8 cellular contexts compared by ENCODE assay signal in genomic region chr1:2392071-2392442, GRCh38. TPM values are rescaled to one million over a fixed set of nuclear protein-coding genes. Genes with fewer than 3 reads are reported as not detected.
DNase-seq lines count a peak whose midpoint lies in the region; ATAC-seq, FAIRE-seq and TF ChIP-seq lines count a peak whose summit lies in the region.

No MANE protein-coding gene starts in this region.

- H3K9me3 Mint-ChIP-seq in activated naive CD4-positive, alpha-beta T cell treated with anti-CD3 and anti-CD28 coated beads, Interleukin-2, amount 50 U/mL, for 24 hours, result no peaks in the 10 kb centered on the region
- H3K9me3 Mint-ChIP-seq in activated T-helper 2 cell treated with anti-CD3 and anti-CD28 coated beads, Interferon-gamma antibody, Interleukin-2, Interleukin-4, amounts not matched to agents 10 μg/mL and 5 μg/mL and 100 μg/mL, durations not matched to agents 14 hours and 24 hours and 36 hours, result no peaks in the 10 kb centered on the region

- peak overlapping the region; percentile 92 for H3K4me3 Mint-ChIP-seq in activated naive CD4-positive, alpha-beta T cell treated with anti-CD3 and anti-CD28 coated beads, Interleukin-2, amount 50 U/mL, for 24 hours
- peak overlapping the region; percentile 84 for H3K4me3 Mint-ChIP-seq in activated T-helper 2 cell treated with anti-CD3 and anti-CD28 coated beads, Interferon-gamma antibody, Interleukin-2, Interleukin-4, amounts not matched to agents 10 μg/mL and 5 μg/mL and 100 μg/mL, durations not matched to agents 14 hours and 24 hours and 36 hours (ENCODE audit: low read depth)

- no peaks in the 10 kb centered on the region for H3K27me3 Mint-ChIP-seq in activated naive CD4-positive, alpha-beta T cell treated with anti-CD3 and anti-CD28 coated beads, Interleukin-2, amount 50 U/mL, for 24 hours
- H3K27me3 Mint-ChIP-seq in activated T-helper 2 cell treated with anti-CD3 and anti-CD28 coated beads, Interferon-gamma antibody, Interleukin-2, Interleukin-4, amounts not matched to agents 10 μg/mL and 5 μg/mL and 100 μg/mL, durations not matched to agents 14 hours and 24 hours and 36 hours (ENCODE audit: low read depth), result no peaks in the 10 kb centered on the region

- FAIRE-seq in kidney (lab: Jason Lieb, UNC), result no peak

- peak overlapping the region; percentile 92 for H3K27ac Mint-ChIP-seq in activated naive CD4-positive, alpha-beta T cell treated with anti-CD3 and anti-CD28 coated beads, Interleukin-2, amount 50 U/mL, for 24 hours
- H3K27ac Mint-ChIP-seq in activated T-helper 2 cell treated with anti-CD3 and anti-CD28 coated beads, Interferon-gamma antibody, Interleukin-2, Interleukin-4, amounts not matched to agents 10 μg/mL and 5 μg/mL and 100 μg/mL, durations not matched to agents 14 hours and 24 hours and 36 hours, result peak overlapping the region; percentile 76

- DNase-seq in activated naive CD4-positive, alpha-beta T cell (lab: John Stamatoyannopoulos, UW), result no peak
- no peak for DNase-seq in activated T-helper 2 cell treated with anti-CD3 and anti-CD28 coated beads, Interferon-gamma antibody, Interleukin-2, Interleukin-4, amounts not matched to agents 10 μg/mL and 5 μg/mL and 100 μg/mL, durations not matched to agents 14 hours and 24 hours and 36 hours (ENCODE audit: low spot score)
- DNase-seq in kidney, result peak; percentile 83
- DNase-seq in thoracic aorta (ENCODE audit: low spot score), result no peak
- no peak for DNase-seq in NK-92 (lab: John Stamatoyannopoulos, UW; ENCODE audit: unreplicated experiment)
- no peak for DNase-seq in activated CD4-positive, alpha-beta T cell treated with anti-CD3 and anti-CD28 coated beads, Interleukin-2, amount 50 U/mL, for 48 hours

- H3K9me3 ChIP-seq in kidney (ENCODE audit: control insufficient read depth in 1 of 2, low read length in 2 of 2) (no peaks in the 10 kb centered on the region), thoracic aorta (no peaks in the 10 kb centered on the region)

- TF ChIP-seq CTCF in kidney (IDR thresholded peaks at IDR 0.05; ENCODE audit: borderline replicate concordance, extremely low read depth, insufficient read depth) (no peak), thoracic aorta (IDR thresholded peaks at IDR 0.05) (no peak)

- peak overlapping the region; percentile 85 to 92 for H3K4me3 ChIP-seq in kidney (ENCODE audit: low read length in 2 of 2)
- H3K4me3 ChIP-seq in thoracic aorta, result peak overlapping the region; percentile 94

- peaks cover 17 to 31% of the 10 kb centered on the region in 2 donors for H3K4me1 ChIP-seq in kidney (ENCODE audit: control insufficient read depth in 1 of 2, insufficient read depth in 1 of 2, low read depth in 1 of 2, low read length in 2 of 2)
- peaks cover 12 to 31% of the 10 kb centered on the region in 2 donors for H3K4me1 ChIP-seq in thoracic aorta (ENCODE audit: control insufficient read depth in 1 of 2, low read depth in 2 of 2)

- H3K27ac ChIP-seq in kidney (ENCODE audit: low read depth in 2 of 2, low read length in 2 of 2), result peak overlapping the region; percentile 75 to 85
- H3K27ac ChIP-seq in thoracic aorta, result peak overlapping the region; percentile 76 to 85

- no peaks in the 10 kb centered on the region for H3K27me3 ChIP-seq in thoracic aorta (replicated peaks; ENCODE audit: insufficient read depth)

- H3K4me1 Mint-ChIP-seq in activated naive CD4-positive, alpha-beta T cell treated with anti-CD3 and anti-CD28 coated beads, Interleukin-2, amount 50 U/mL, for 24 hours, result peaks cover 36% of the 10 kb centered on the region
- H3K4me1 Mint-ChIP-seq in activated T-helper 2 cell treated with anti-CD3 and anti-CD28 coated beads, Interferon-gamma antibody, Interleukin-2, Interleukin-4, amounts not matched to agents 10 μg/mL and 5 μg/mL and 100 μg/mL, durations not matched to agents 14 hours and 24 hours and 36 hours (ENCODE audit: low read depth), result peaks cover 25% of the 10 kb centered on the region

- peak overlapping the region; percentile 87 to 91 for H3K9ac ChIP-seq in kidney (ENCODE audit: low read length in 2 of 2)

- intact Hi-C loops in activated T-helper 2 cell treated with anti-CD3 and anti-CD28 coated beads, Interferon-gamma antibody, Interleukin-2, Interleukin-4, amounts not matched to agents 10 μg/mL and 5 μg/mL and 100 μg/mL, durations not matched to agents 14 hours and 24 hours and 36 hours (cut with micrococcal nuclease), result no loop called here
- intact Hi-C loops in kidney (cut with DNase I), result no loop called here

- no peak for ATAC-seq in thoracic aorta (ENCODE audit: insufficient number of reproducible peaks, low FRiP score, low read depth)
- ATAC-seq in HG03095 (IDR thresholded peaks at IDR 0.05; ENCODE audit: unreplicated experiment), result no peak

- H3K36me3 ChIP-seq in kidney (ENCODE audit: control insufficient read depth in 1 of 2, insufficient read depth in 2 of 2, low read length in 2 of 2) (peaks cover 10 to 31% of the 10 kb centered on the region in 2 donors), thoracic aorta (peaks cover 11% of the 10 kb centered on the region)

- peaks cover 1% of the 10 kb centered on the region for H3K36me3 Mint-ChIP-seq in activated naive CD4-positive, alpha-beta T cell treated with anti-CD3 and anti-CD28 coated beads, Interleukin-2, amount 50 U/mL, for 24 hours
- peaks cover 43% of the 10 kb centered on the region for H3K36me3 Mint-ChIP-seq in activated T-helper 2 cell treated with anti-CD3 and anti-CD28 coated beads, Interferon-gamma antibody, Interleukin-2, Interleukin-4, amounts not matched to agents 10 μg/mL and 5 μg/mL and 100 μg/mL, durations not matched to agents 14 hours and 24 hours and 36 hours (ENCODE audit: low read depth)

RNA-seq across cellular contexts. Expression of gene RER1, which starts 0.4 kb away (rescaled TPM):
- total RNA-seq in activated T-helper 2 cell treated with anti-CD3 and anti-CD28 coated beads, Interferon-gamma antibody, Interleukin-2, Interleukin-4, amounts not matched to agents 10 μg/mL and 5 μg/mL and 100 μg/mL, durations not matched to agents 14 hours and 24 hours and 36 hours, result 142 and 144 TPM in 2 replicates
- 162 TPM for total RNA-seq in kidney
- polyA plus RNA-seq in kidney (ENCODE audit: insufficient read depth, low read depth, low replicate concordance), result 158 TPM
- 10 to 100 TPM; 68.6 to 76.3 TPM for total RNA-seq in thoracic aorta

RNA-seq across cellular contexts. Expression of gene MORN1, which starts 0.7 kb away (rescaled TPM):
- 7.5 and 8.0 TPM in 2 replicates for total RNA-seq in activated T-helper 2 cell treated with anti-CD3 and anti-CD28 coated beads, Interferon-gamma antibody, Interleukin-2, Interleukin-4, amounts not matched to agents 10 μg/mL and 5 μg/mL and 100 μg/mL, durations not matched to agents 14 hours and 24 hours and 36 hours
- total RNA-seq in kidney (24.7 TPM), thoracic aorta (10 to 100 TPM in 1 of 2 donors, 1 to 10 TPM in 1; 7.1 to 13.8 TPM)
- 9.0 TPM for polyA plus RNA-seq in kidney (ENCODE audit: insufficient read depth, low read depth, low replicate concordance)

RNA-seq across cellular contexts. Expression of gene PEX10, which starts 20.3 kb away (rescaled TPM):
- total RNA-seq in activated T-helper 2 cell treated with anti-CD3 and anti-CD28 coated beads, Interferon-gamma antibody, Interleukin-2, Interleukin-4, amounts not matched to agents 10 μg/mL and 5 μg/mL and 100 μg/mL, durations not matched to agents 14 hours and 24 hours and 36 hours, result 17.6 and 18.2 TPM in 2 replicates
- total RNA-seq in kidney (25.6 TPM), thoracic aorta (10 to 100 TPM; 12.1 to 27.9 TPM)
- 26.8 TPM for polyA plus RNA-seq in kidney (ENCODE audit: insufficient read depth, low read depth, low replicate concordance)
